In the genomic region with DNA sequence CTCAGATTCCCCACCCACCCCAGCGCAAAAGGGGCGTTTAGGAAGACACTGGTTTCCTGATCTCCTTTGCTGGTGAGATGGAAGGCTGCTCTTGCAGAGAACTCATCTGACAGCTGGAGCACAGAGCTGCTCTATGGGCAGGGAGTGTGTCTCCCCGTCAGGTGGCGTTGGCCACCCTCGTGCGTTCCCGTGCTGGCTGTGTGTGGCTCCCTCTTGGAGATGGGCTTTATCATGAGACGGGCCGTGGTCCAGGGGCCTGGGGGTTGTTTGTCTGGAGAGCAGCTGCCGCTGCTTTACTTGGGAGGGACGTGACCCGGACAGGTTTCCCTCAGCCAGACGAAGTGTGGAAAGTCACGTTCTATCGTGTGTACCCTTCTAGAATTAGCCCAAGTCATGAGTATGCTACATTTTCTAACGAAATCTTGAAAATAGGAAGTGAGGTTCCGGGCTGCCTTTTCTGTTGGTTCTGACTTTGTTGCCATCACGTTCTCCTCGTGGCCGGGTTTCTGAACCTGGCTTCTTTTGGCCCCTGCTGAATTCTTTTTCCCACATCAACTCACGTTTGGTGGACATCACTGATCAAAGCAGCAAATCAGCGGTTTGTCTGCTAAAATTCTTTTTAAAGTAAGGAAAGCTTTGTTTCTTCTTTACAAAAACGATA, we compare ENCODE assay signal across 16 cellular contexts.
A peak's percentile ranks its signal among the peaks of the same experiment; 100 is the strongest.
DNase-seq lines count a peak whose midpoint lies in the region; ATAC-seq and TF ChIP-seq lines count a peak whose summit lies in the region.
"Had no signal": no experiment of that assay in that cellular context is flagged by ENCODE, and none has a peak within 500 bp of the region (broad histone marks: within the 10 kb centered on the region; RNA-seq: fewer than 3 reads in every experiment).

No MANE protein-coding gene starts in this region.

- peaks cover 68% of the 10 kb centered on the region for H3K36me3 Mint-ChIP-seq in T-helper 2 cell treated with Interferon-gamma antibody and Interleukin-4, amounts not matched to agents 5 μg/mL and 100 μg/mL, for 36 hours (ENCODE audit: low read depth)
- H3K36me3 Mint-ChIP-seq in activated T-helper 1 cell treated with anti-CD3 and anti-CD28 coated beads, Interleukin-12 subunit alpha, Interleukin-12 subunit beta, Interleukin-2, Interleukin-4 antibody, amounts not matched to agents 30 ng/mL and 10 ng/mL and 1 ng/mL, durations not matched to agents 14 hours and 24 hours and 36 hours (ENCODE audit: low read depth) = peaks cover 43% of the 10 kb centered on the region
- H3K36me3 Mint-ChIP-seq in neural crest cell (ENCODE audit: low read depth) = no peaks in the 10 kb centered on the region

- TF ChIP-seq CTCF in GM10248 (IDR thresholded peaks at IDR 0.05; ENCODE audit: control extremely low read depth, extremely low read depth, low read depth, missing control alignments) = peak; percentile 43
- no peak for TF ChIP-seq CTCF in neural crest cell (conservative IDR thresholded peaks at IDR 0.05)

- H3K4me1 Mint-ChIP-seq in T-helper 2 cell treated with Interferon-gamma antibody and Interleukin-4, amounts not matched to agents 5 μg/mL and 100 μg/mL, for 36 hours (ENCODE audit: low read depth) = peaks cover 30% of the 10 kb centered on the region
- peaks cover 26% of the 10 kb centered on the region for H3K4me1 Mint-ChIP-seq in activated T-helper 1 cell treated with anti-CD3 and anti-CD28 coated beads, Interleukin-12 subunit alpha, Interleukin-12 subunit beta, Interleukin-2, Interleukin-4 antibody, amounts not matched to agents 30 ng/mL and 10 ng/mL and 1 ng/mL, durations not matched to agents 14 hours and 24 hours and 36 hours (ENCODE audit: low read depth)
- H3K4me1 Mint-ChIP-seq in neural crest cell = no peaks in the 10 kb centered on the region

- intact Hi-C loops in activated T-helper 1 cell treated with anti-CD3 and anti-CD28 coated beads, Interleukin-12 subunit alpha, Interleukin-12 subunit beta, Interleukin-2, Interleukin-4 antibody, amounts not matched to agents 30 ng/mL and 10 ng/mL and 1 ng/mL, durations not matched to agents 14 hours and 24 hours and 36 hours (cut with micrococcal nuclease) = no loop called here

- H3K27me3 Mint-ChIP-seq in T-helper 2 cell treated with Interferon-gamma antibody and Interleukin-4, amounts not matched to agents 5 μg/mL and 100 μg/mL, for 36 hours (ENCODE audit: low read depth) = no peaks in the 10 kb centered on the region
- H3K27me3 Mint-ChIP-seq in activated T-helper 1 cell treated with anti-CD3 and anti-CD28 coated beads, Interleukin-12 subunit alpha, Interleukin-12 subunit beta, Interleukin-2, Interleukin-4 antibody, amounts not matched to agents 30 ng/mL and 10 ng/mL and 1 ng/mL, durations not matched to agents 14 hours and 24 hours and 36 hours (ENCODE audit: insufficient read depth) = no peaks in the 10 kb centered on the region
- H3K27me3 Mint-ChIP-seq in neural crest cell (ENCODE audit: low read depth) = no peaks in the 10 kb centered on the region
- H3K27me3 Mint-ChIP-seq: stimulated activated naive CD8-positive, alpha-beta T cell treated with anti-CD3 and anti-CD28 coated beads, Interleukin-15, Interleukin-2, amounts not matched to agents 100 ng/mL and 50 ng/mL, for 24 hours; type B pancreatic cell had no signal

- no peak overlapping the region for H3K4me3 Mint-ChIP-seq in T-helper 2 cell treated with Interferon-gamma antibody and Interleukin-4, amounts not matched to agents 5 μg/mL and 100 μg/mL, for 36 hours
- no peak overlapping the region for H3K4me3 Mint-ChIP-seq in activated T-helper 1 cell treated with anti-CD3 and anti-CD28 coated beads, Interleukin-12 subunit alpha, Interleukin-12 subunit beta, Interleukin-2, Interleukin-4 antibody, amounts not matched to agents 30 ng/mL and 10 ng/mL and 1 ng/mL, durations not matched to agents 14 hours and 24 hours and 36 hours
- H3K4me3 Mint-ChIP-seq in neural crest cell = no peak overlapping the region
- H3K4me3 Mint-ChIP-seq: stimulated activated naive CD8-positive, alpha-beta T cell treated with anti-CD3 and anti-CD28 coated beads, Interleukin-15, Interleukin-2, amounts not matched to agents 100 ng/mL and 50 ng/mL, for 24 hours; type B pancreatic cell had no signal

- no peak for ATAC-seq in HG02973 (IDR thresholded peaks at IDR 0.05; ENCODE audit: unreplicated experiment)
- ATAC-seq: right lobe of liver had no signal

- DNase-seq in T-helper 2 cell treated with Interferon-gamma antibody and Interleukin-4, amounts not matched to agents 5 μg/mL and 100 μg/mL, for 36 hours (ENCODE audit: low spot score) = no peak
- no peak for DNase-seq in T-helper 2 cell
- no peak for DNase-seq in GM10248 (ENCODE audit: extremely low spot score)
- no peak for DNase-seq in activated T-helper 1 cell treated with anti-CD3 and anti-CD28 coated beads, Interleukin-12 subunit alpha, Interleukin-12 subunit beta, Interleukin-2, Interleukin-4 antibody, amounts not matched to agents 30 ng/mL and 10 ng/mL and 1 ng/mL, durations not matched to agents 14 hours and 24 hours and 36 hours (ENCODE audit: low spot score)
- no peak for DNase-seq in neural crest cell (ENCODE audit: low read depth, low spot score)
- DNase-seq in RKO (ENCODE audit: low spot score) = no peak
- DNase-seq in amygdala (lab: John Stamatoyannopoulos, UW) = no peak
- DNase-seq: 8988T, activated gamma-delta T cell, glutamatergic neuron, Kasumi-1, NCI-H526 treated with DMSO at 0.1 percent for 48 hours had no signal

- CTCF ChIA-PET in GM10248 (lab: Yijun Ruan, JAX) = interaction anchor here (1.3 to 1.6 kb wide), 4 partner anchors 9 to 85 kb away, joined by 3 to 6 read pairs (median 4); no protein-coding TSS in a partner anchor

- POLR2A ChIA-PET in GM10248 (lab: Yijun Ruan, JAX) = no interaction called here

- H3K27ac Mint-ChIP-seq in T-helper 2 cell treated with Interferon-gamma antibody and Interleukin-4, amounts not matched to agents 5 μg/mL and 100 μg/mL, for 36 hours = peak overlapping the region; percentile 65
- H3K27ac Mint-ChIP-seq in activated T-helper 1 cell treated with anti-CD3 and anti-CD28 coated beads, Interleukin-12 subunit alpha, Interleukin-12 subunit beta, Interleukin-2, Interleukin-4 antibody, amounts not matched to agents 30 ng/mL and 10 ng/mL and 1 ng/mL, durations not matched to agents 14 hours and 24 hours and 36 hours = peak overlapping the region; percentile 4
- peak overlapping the region; percentile 67 for H3K27ac Mint-ChIP-seq in neural crest cell (ENCODE audit: unreplicated experiment)

- no peaks in the 10 kb centered on the region for H3K9me3 Mint-ChIP-seq in T-helper 2 cell treated with Interferon-gamma antibody and Interleukin-4, amounts not matched to agents 5 μg/mL and 100 μg/mL, for 36 hours
- H3K9me3 Mint-ChIP-seq in activated T-helper 1 cell treated with anti-CD3 and anti-CD28 coated beads, Interleukin-12 subunit alpha, Interleukin-12 subunit beta, Interleukin-2, Interleukin-4 antibody, amounts not matched to agents 30 ng/mL and 10 ng/mL and 1 ng/mL, durations not matched to agents 14 hours and 24 hours and 36 hours = no peaks in the 10 kb centered on the region
- no peaks in the 10 kb centered on the region for H3K9me3 Mint-ChIP-seq in neural crest cell
- H3K9me3 Mint-ChIP-seq: stimulated activated naive CD8-positive, alpha-beta T cell treated with anti-CD3 and anti-CD28 coated beads, Interleukin-15, Interleukin-2, amounts not matched to agents 100 ng/mL and 50 ng/mL, for 24 hours; type B pancreatic cell had no signal

Comparison
In these comparisons a context has a peak if more than half of its experiments do, and no peak if none do; other contexts are left out.
1. H3K27ac Mint-ChIP-seq: peak in every context shown above with its lines; median percentile 67 in neural crest cell; 65 in T-helper 2 cell treated with Interferon-gamma antibody and Interleukin-4, amounts not matched to agents 5 μg/mL and 100 μg/mL, for 36 hours; 4 in activated T-helper 1 cell treated with anti-CD3 and anti-CD28 coated beads, Interleukin-12 subunit alpha, Interleukin-12 subunit beta, Interleukin-2, Interleukin-4 antibody, amounts not matched to agents 30 ng/mL and 10 ng/mL and 1 ng/mL, durations not matched to agents 14 hours and 24 hours and 36 hours.